In the genomic region with DNA sequence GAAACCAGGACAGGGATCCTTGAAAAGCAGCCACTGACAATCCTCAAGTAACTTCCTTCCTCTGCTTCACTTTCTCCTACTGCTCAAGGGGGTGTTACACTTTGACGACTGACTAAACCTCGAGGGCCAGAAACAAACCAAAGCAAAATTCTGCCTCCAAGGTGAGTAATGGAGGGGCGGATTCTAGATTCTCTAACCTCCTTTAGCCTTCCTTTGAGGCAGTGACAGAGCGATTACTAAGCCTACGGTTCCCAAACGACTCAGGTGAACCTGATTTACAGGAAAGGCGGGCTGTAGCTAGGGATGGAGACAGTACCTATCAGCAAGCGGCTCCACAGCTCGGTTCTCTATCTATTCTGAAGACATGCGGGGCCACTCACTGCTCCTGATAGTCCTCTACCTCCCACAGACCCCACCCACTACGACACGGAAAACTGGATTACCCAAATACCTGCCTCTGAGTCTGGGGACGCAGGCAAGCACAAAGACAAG, we compare ENCODE assay signal across 8 cellular contexts. TPM values are rescaled to one million over a fixed set of nuclear protein-coding genes. Genes with fewer than 3 reads are reported as not detected.
DNase-seq lines count a peak whose midpoint lies in the region; ATAC-seq and TF ChIP-seq lines count a peak whose summit lies in the region.

No MANE protein-coding gene starts in this region.

- in situ Hi-C loops in astrocyte of the spinal cord (cut with HindIII; ENCODE audit: low sequenced_read_pairs), result no loop called here

- no peak for TF ChIP-seq CTCF in astrocyte of the spinal cord (IDR thresholded peaks at IDR 0.05; ENCODE audit: low read depth, low read length)

- ATAC-seq in HG02852 (IDR thresholded peaks at IDR 0.05; ENCODE audit: unreplicated experiment) (peak; percentile 24), left colon (peak; percentile 35)

- H3K4me3 ChIP-seq in astrocyte of the spinal cord (ENCODE audit: low read depth, low read length), result peak overlapping the region; percentile 79

- intact Hi-C loops in left colon (cut with DNase I, micrococcal nuclease), result no loop called here

- peak; percentile 14 to 40 (median 31) for DNase-seq in stimulated activated CD4-positive, alpha-beta T cell treated with anti-CD3 and anti-CD28 coated beads, Interleukin-12 subunit alpha, Interleukin-12 subunit beta, amount 100 ng/mL, for 48 hours (ENCODE audit: low read depth in 2 of 3, low spot score in 1 of 3)
- no peak for DNase-seq in stimulated activated CD4-positive, alpha-beta T cell treated with anti-CD3 and anti-CD28 coated beads, Interleukin-12 subunit alpha, Interleukin-12 subunit beta, amount 100 ng/mL, for 4 hours
- DNase-seq in NCI-H748 (lab: John Stamatoyannopoulos, UW; ENCODE audit: unreplicated experiment) (peak; percentile 80), astrocyte of the spinal cord (ENCODE audit: low read depth, low spot score) (peak; percentile 24), left colon (no peak), GM19238 (ENCODE audit: insufficient read length, low spot score) (no peak)
- DNase-seq in stimulated activated CD8-positive, alpha-beta memory T cell treated with anti-CD3 and anti-CD28 coated beads, Interleukin-7, amount 100 ng/mL, for 4 hours (ENCODE audit: low read depth in 2 of 2), result peak; percentile 27 to 39

RNA-seq across cellular contexts. Expression of a gene that starts 0.5 kb away (rescaled TPM):
- total RNA-seq in left colon, result 10 to 100 TPM; 28.1 to 29.2 TPM

RNA-seq across cellular contexts. Expression of a gene that starts 0.8 kb away (rescaled TPM):
- 10 to 100 TPM; 40.6 to 50.8 TPM for total RNA-seq in left colon

RNA-seq across cellular contexts. Expression of a gene that starts 53.1 kb away (rescaled TPM):
- total RNA-seq in left colon, result not detected

Comparison
In these comparisons a context has a peak if more than half of its experiments do, and no peak if none do; other contexts are left out.
1. DNase-seq: peak in stimulated activated CD4-positive, alpha-beta T cell treated with anti-CD3 and anti-CD28 coated beads, Interleukin-12 subunit alpha, Interleukin-12 subunit beta, amount 100 ng/mL, for 48 hours (3 of 3), NCI-H748 (single experiment), astrocyte of the spinal cord (single experiment) and stimulated activated CD8-positive, alpha-beta memory T cell treated with anti-CD3 and anti-CD28 coated beads, Interleukin-7, amount 100 ng/mL, for 4 hours (2 of 2); none in stimulated activated CD4-positive, alpha-beta T cell treated with anti-CD3 and anti-CD28 coated beads, Interleukin-12 subunit alpha, Interleukin-12 subunit beta, amount 100 ng/mL, for 4 hours (single experiment), left colon (0 of 2) and GM19238 (single experiment).